Comparison of ENCODE assay signal across 11 cellular contexts in genomic region chr6:31777667-31778050, GRCh38. TPM values are rescaled to one million over a fixed set of nuclear protein-coding genes. Genes with fewer than 3 reads are reported as not detected.
DNase-seq lines count a peak whose midpoint lies in the region; ATAC-seq, FAIRE-seq and TF ChIP-seq lines count a peak whose summit lies in the region.
"Had no signal": no experiment of that assay in that cellular context is flagged by ENCODE, and none has a peak within 500 bp of the region (broad histone marks: within the 10 kb centered on the region; RNA-seq: fewer than 3 reads in every experiment).

No MANE protein-coding gene starts in this region.

- TSS peak; percentile 66 for BruUV-seq in Calu3 (replicated peaks; lab: Mats Ljungman, UMichigan)

- no peak for DNase-seq in Calu3
- DNase-seq in astrocyte (ENCODE audit: low read depth) = no peak
- DNase-seq in mesothelial cell of epicardium (ENCODE audit: low spot score in 2 of 2, unreplicated experiment in 2 of 2) = no peak
- DNase-seq in mucosa of descending colon = no peak
- DNase-seq in CD1c-positive myeloid dendritic cell (ENCODE audit: extremely low spot score) = no peak
- no peak for DNase-seq in NCI-H187 treated with DMSO at 0.1 percent for 48 hours (lab: John Stamatoyannopoulos, UW)
- DNase-seq: amniotic stem cell, NCI-H446 had no signal

- TF ChIP-seq CTCF in 22Rv1 (IDR thresholded peaks at IDR 0.05) = no peak
- no peak for TF ChIP-seq CTCF in Calu3 (IDR thresholded peaks at IDR 0.05; ENCODE audit: unreplicated experiment)
- TF ChIP-seq CTCF in astrocyte (IDR thresholded peaks at IDR 0.05; ENCODE audit: insufficient read depth, low read depth, low read length) = no peak
- TF ChIP-seq CTCF in mesothelial cell of epicardium (IDR thresholded peaks at IDR 0.05; ENCODE audit: unreplicated experiment) = no peak
- TF ChIP-seq CTCF in mucosa of descending colon (IDR thresholded peaks at IDR 0.05) = no peak

- peaks cover 9% of the 10 kb centered on the region for H4K20me1 ChIP-seq in astrocyte (ENCODE audit: insufficient read depth, low read length)

- ATAC-seq in GM19328 (IDR thresholded peaks at IDR 0.05; ENCODE audit: unreplicated experiment) (no peak), mucosa of descending colon (no peak)

- no peaks in the 10 kb centered on the region for H3K27me3 Mint-ChIP-seq in Calu3 (ENCODE audit: unreplicated experiment)
- no peaks in the 10 kb centered on the region for H3K27me3 Mint-ChIP-seq in astrocyte (ENCODE audit: low read depth, unreplicated experiment)
- no peaks in the 10 kb centered on the region for H3K27me3 Mint-ChIP-seq in mesothelial cell of epicardium (ENCODE audit: low read depth)

- H3K36me3 ChIP-seq in astrocyte (ENCODE audit: insufficient read depth, low read length) (no peaks in the 10 kb centered on the region), mucosa of descending colon (ENCODE audit: low read depth) (no peaks in the 10 kb centered on the region)

- H3K4me1 ChIP-seq in astrocyte (ENCODE audit: insufficient read depth, low read length) (peaks cover 16% of the 10 kb centered on the region), mucosa of descending colon (ENCODE audit: low read depth) (peaks cover 31% of the 10 kb centered on the region)

- CTCF ChIA-PET in Calu3 (lab: Charles Lee) = interaction anchor here (0.7 to 1.9 kb wide), 12 partner anchors 8 to 925 kb away, joined by 3 to 13 read pairs (median 4); partner anchors contain the start of genes ABHD16A, CFB, CLIC1 and LSM2

- H3K4me2 ChIP-seq in astrocyte (ENCODE audit: low read length) = peak overlapping the region; percentile 81

- H3K9ac ChIP-seq in astrocyte (ENCODE audit: low read length) = no peak overlapping the region

- H3K9me3 ChIP-seq in astrocyte (ENCODE audit: insufficient read depth, low read depth, low read length) (no peaks in the 10 kb centered on the region), mucosa of descending colon (no peaks in the 10 kb centered on the region)
- H3K9me3 ChIP-seq: SJSA1 had no signal

- intact Hi-C loops in Calu3 (cut with micrococcal nuclease; ENCODE audit: unreplicated experiment) = loop anchor here (5.0 to 10.0 kb wide), 3 partner anchors 45 to 167 kb away; partner anchors contain the start of genes CFB and NEU1
- intact Hi-C loops in mucosa of descending colon (cut with DNase I, micrococcal nuclease) = no loop called here

- H3K9me3 Mint-ChIP-seq in Calu3 (ENCODE audit: low read depth, unreplicated experiment) (no peaks in the 10 kb centered on the region), astrocyte (ENCODE audit: unreplicated experiment) (no peaks in the 10 kb centered on the region), mesothelial cell of epicardium (no peaks in the 10 kb centered on the region)

- peaks cover 40% of the 10 kb centered on the region for H3K4me1 Mint-ChIP-seq in Calu3 (ENCODE audit: low read depth, unreplicated experiment)
- peaks cover 6% of the 10 kb centered on the region for H3K4me1 Mint-ChIP-seq in astrocyte (ENCODE audit: low read depth, unreplicated experiment)
- peaks cover 12% of the 10 kb centered on the region for H3K4me1 Mint-ChIP-seq in mesothelial cell of epicardium

- no peaks in the 10 kb centered on the region for H3K27me3 ChIP-seq in astrocyte (ENCODE audit: insufficient read depth, low read length)
- H3K27me3 ChIP-seq: SJSA1 had no signal

- peak overlapping the region; percentile 94 for H3K27ac Mint-ChIP-seq in Calu3 (ENCODE audit: unreplicated experiment)
- H3K27ac Mint-ChIP-seq in astrocyte (ENCODE audit: unreplicated experiment) = no peak overlapping the region
- peak overlapping the region; percentile 6 for H3K27ac Mint-ChIP-seq in mesothelial cell of epicardium

- FAIRE-seq in astrocyte (lab: Jason Lieb, UNC) = no peak

- H3K4me3 ChIP-seq in astrocyte (ENCODE audit: insufficient read depth, low read depth, low read length) (no peak overlapping the region), mucosa of descending colon (no peak overlapping the region)
- H3K4me3 ChIP-seq: SJSA1 had no signal

- H3K27ac ChIP-seq in 22Rv1 = peak overlapping the region; percentile 81
- peak overlapping the region; percentile 21 for H3K27ac ChIP-seq in astrocyte (ENCODE audit: low read depth, low read length)
- H3K27ac ChIP-seq: SJSA1 had no signal

- no peak overlapping the region for H2AFZ ChIP-seq in astrocyte (ENCODE audit: low read depth, low read length)

- H3K4me3 Mint-ChIP-seq in Calu3 (ENCODE audit: low read depth, unreplicated experiment) = peak overlapping the region; percentile 65
- no peak overlapping the region for H3K4me3 Mint-ChIP-seq in astrocyte (ENCODE audit: unreplicated experiment)
- H3K4me3 Mint-ChIP-seq in mesothelial cell of epicardium = no peak overlapping the region

- H3K36me3 Mint-ChIP-seq in Calu3 (ENCODE audit: insufficient read depth, unreplicated experiment) (peaks cover 88% of the 10 kb centered on the region), astrocyte (ENCODE audit: low read depth, unreplicated experiment) (peaks cover 21% of the 10 kb centered on the region), mesothelial cell of epicardium (peaks cover 8% of the 10 kb centered on the region)

- no peaks in the 10 kb centered on the region for H3K79me2 ChIP-seq in astrocyte (ENCODE audit: insufficient read depth, low read length)

RNA-seq across cellular contexts. Expression of gene VWA7, which starts 0.5 kb away (rescaled TPM):
- total RNA-seq in Calu3 (2022) = 22.1 and 37.6 TPM in 2 replicates
- 0.54 and 0.94 TPM in 2 replicates for total RNA-seq in astrocyte
- 1.5 to 1.8 TPM (median 1.6 TPM) in 3 replicates for total RNA-seq in mesothelial cell of epicardium
- 1 to 10 TPM; 5.9 to 8.2 (median 6.9) TPM for total RNA-seq in mucosa of descending colon
- total RNA-seq: SJSA1 had no signal

RNA-seq across cellular contexts. Expression of gene SAPCD1, which starts 15.2 kb away (rescaled TPM):
- total RNA-seq in Calu3 (2022) (26.6 and 30.3 TPM in 2 replicates), astrocyte (0.72 and 1.2 TPM in 2 replicates), mesothelial cell of epicardium (8.7 to 12.8 TPM (median 11.6 TPM) in 3 replicates), mucosa of descending colon (1 to 10 TPM; 2.5 to 9.6 (median 4.3) TPM)

RNA-seq across cellular contexts. Expression of gene VARS1, which starts 17.9 kb away (rescaled TPM):
- 316 and 331 TPM in 2 replicates for total RNA-seq in Calu3 (2022)
- total RNA-seq in astrocyte = 94.8 and 96.3 TPM in 2 replicates
- 82.8 to 90.4 TPM (median 83.8 TPM) in 3 replicates for total RNA-seq in mesothelial cell of epicardium
- total RNA-seq in mucosa of descending colon = 10 to 100 TPM; 41.7 to 65.8 (median 45.0) TPM

RNA-seq across cellular contexts. Expression of gene LSM2, which starts 29.1 kb away (rescaled TPM):
- 126 and 144 TPM in 2 replicates for total RNA-seq in Calu3 (2022)
- 43.8 and 44.0 TPM in 2 replicates for total RNA-seq in astrocyte
- total RNA-seq in mesothelial cell of epicardium = 55.8 to 58.2 TPM (median 57.0 TPM) in 3 replicates
- total RNA-seq in mucosa of descending colon = 10 to 100 TPM; 21.7 to 35.5 (median 33.8) TPM

RNA-seq across cellular contexts. Expression of gene HSPA1L, which starts 37.4 kb away (rescaled TPM):
- total RNA-seq in Calu3 (2022) (4.2 and 4.3 TPM in 2 replicates), astrocyte (0.98 and 1.1 TPM in 2 replicates), mesothelial cell of epicardium (1.7 to 2.2 TPM (median 2.1 TPM) in 3 replicates), mucosa of descending colon (1 to 10 TPM; 1.2 to 3.4 (median 1.3) TPM)
